7 cellular contexts compared by ENCODE assay signal in genomic region chr16:53870831-53871230, GRCh38.
"Had no signal": no experiment of that assay in that cellular context is flagged by ENCODE, and none has a peak within 500 bp of the region (broad histone marks: within the 10 kb centered on the region; RNA-seq: fewer than 3 reads in every experiment).

No MANE protein-coding gene starts in this region.

- H3K27me3 Mint-ChIP-seq: IgD-negative memory B cell had no signal

- ATAC-seq: GM23338 had no signal

- H3K9me3 Mint-ChIP-seq: GM23338 had no signal

- H3K27ac ChIP-seq: HL-60 had no signal

- H3K4me3 Mint-ChIP-seq: GM23338, H9, IgD-negative memory B cell had no signal

- H3K27ac Mint-ChIP-seq: GM23338, H9, IgD-negative memory B cell had no signal

- DNase-seq: H9, HCEC 1CT, KG1 had no signal

- FAIRE-seq: H1 had no signal

- H2AFZ ChIP-seq: GM23338 had no signal

- H3K4me2 ChIP-seq: GM23338 had no signal

- H3K4me3 ChIP-seq: GM23338 had no signal
